8 cellular contexts compared by ENCODE assay signal in the genomic region with DNA sequence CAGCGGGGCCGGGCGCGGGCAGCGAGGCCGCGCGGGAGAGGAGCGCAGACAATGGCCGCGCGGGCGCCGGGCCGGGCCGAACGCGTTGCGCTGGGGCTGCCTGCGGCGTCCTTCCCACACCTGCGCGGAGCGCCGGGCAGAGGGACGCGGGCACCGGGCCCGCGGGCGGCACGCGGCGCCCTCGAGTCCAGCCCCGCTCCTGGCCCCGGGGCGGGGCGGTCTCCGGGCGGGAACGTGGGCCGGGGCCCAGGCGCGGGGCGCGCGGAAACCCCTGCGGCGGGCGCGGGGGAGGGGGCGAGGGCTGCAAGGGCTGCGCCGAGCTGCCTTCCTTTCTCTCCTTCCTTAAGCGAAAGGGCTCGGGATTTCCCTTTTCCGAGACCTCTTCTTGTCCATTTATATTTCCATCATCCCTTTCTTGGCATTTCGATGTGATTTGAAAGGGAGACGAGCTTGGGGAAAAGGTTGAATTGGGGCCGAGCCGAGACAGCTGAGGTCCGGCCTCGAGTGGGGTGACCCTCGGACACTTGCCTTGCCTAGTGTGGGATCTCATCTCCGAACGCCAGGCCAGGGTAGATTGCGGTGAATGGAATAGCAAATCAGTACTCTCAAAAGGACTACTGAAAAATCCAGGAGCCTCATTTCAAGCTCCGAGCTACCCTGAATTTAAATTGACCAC. TPM values are rescaled to one million over a fixed set of nuclear protein-coding genes. Genes with fewer than 3 reads are reported as not detected.
DNase-seq lines count a peak whose midpoint lies in the region; ATAC-seq and TF ChIP-seq lines count a peak whose summit lies in the region.

No MANE protein-coding gene starts in this region.

- in situ Hi-C loops in astrocyte of the spinal cord (cut with HindIII; ENCODE audit: low sequenced_read_pairs) = no loop called here

- CTCF ChIA-PET in AG04449 (lab: Yijun Ruan, JAX) = no interaction called here

- ATAC-seq in GM18498 (IDR thresholded peaks at IDR 0.05; ENCODE audit: unreplicated experiment) (peak; percentile 40), HG02870 (IDR thresholded peaks at IDR 0.05; ENCODE audit: unreplicated experiment) (peak; percentile 38)

- H3K4me3 ChIP-seq in AG04449 (ENCODE audit: low read depth, low read length) = peak overlapping the region; percentile 62
- H3K4me3 ChIP-seq in astrocyte of the spinal cord (ENCODE audit: low read depth, low read length) = peak overlapping the region; percentile 69

- H3K9me3 Mint-ChIP-seq in immature natural killer cell = no peaks in the 10 kb centered on the region

- DNase-seq in AG04449 (ENCODE audit: low read depth, low spot score) = no peak
- peak; percentile 36 for DNase-seq in NCI-H510A (lab: John Stamatoyannopoulos, UW)
- DNase-seq in astrocyte of the spinal cord (ENCODE audit: low read depth, low spot score) = peak; percentile 22
- DNase-seq in immature natural killer cell = peak in 2 of 3 donors; percentile 4 to 17
- DNase-seq in stimulated activated CD8-positive, alpha-beta memory T cell treated with anti-CD3 and anti-CD28 coated beads, Interleukin-4, amount 100 ng/mL, for 48 hours = peak; percentile 30
- DNase-seq in DMS114 treated with DMSO at 0.1 percent for 48 hours (lab: John Stamatoyannopoulos, UW; ENCODE audit: unreplicated experiment) = no peak

- H3K4me3 Mint-ChIP-seq in immature natural killer cell = peak overlapping the region; percentile 77 to 86 (median 80)

- peaks cover 7 to 14% (median 9%) of the 10 kb centered on the region in 3 donors for H3K27me3 Mint-ChIP-seq in immature natural killer cell (ENCODE audit: low read depth in 3 of 3)

- peaks cover 0 to 2% (median 0%) of the 10 kb centered on the region in 3 donors for H3K36me3 Mint-ChIP-seq in immature natural killer cell

- POLR2A ChIA-PET in AG04449 (lab: Yijun Ruan, JAX) = interaction anchor here (0.6 kb wide), 1 partner anchor 180 kb away, joined by 4 read pairs; no protein-coding TSS in a partner anchor

- TF ChIP-seq CTCF in AG04449 (IDR thresholded peaks at IDR 0.05; ENCODE audit: insufficient read depth, low read length, missing control alignments) = no peak
- no peak for TF ChIP-seq CTCF in astrocyte of the spinal cord (IDR thresholded peaks at IDR 0.05; ENCODE audit: low read depth, low read length)

- H3K27ac Mint-ChIP-seq in immature natural killer cell = peak overlapping the region in 1 of 6 donors; percentile 46

- H3K4me1 Mint-ChIP-seq in immature natural killer cell = peaks cover 14 to 24% of the 10 kb centered on the region in 2 donors

RNA-seq across cellular contexts. Expression of gene KLHL23, which starts 0.7 kb away (rescaled TPM):
- 1 to 10 TPM; 1.3 to 2.6 (median 2.5) TPM for polyA plus RNA-seq in immature natural killer cell

RNA-seq across cellular contexts. Expression of gene PHOSPHO2, which starts 40.0 kb away (rescaled TPM):
- 1 to 10 TPM; 2.5 to 4.5 (median 2.7) TPM for polyA plus RNA-seq in immature natural killer cell

RNA-seq across cellular contexts. Expression of gene CFAP210, which starts 40.1 kb away (rescaled TPM):
- polyA plus RNA-seq in immature natural killer cell = not detected

Comparison
In these comparisons a context has a peak if more than half of its experiments do, and no peak if none do; other contexts are left out.
1. DNase-seq: peak in NCI-H510A (single experiment), astrocyte of the spinal cord (single experiment), immature natural killer cell (2 of 3) and stimulated activated CD8-positive, alpha-beta memory T cell treated with anti-CD3 and anti-CD28 coated beads, Interleukin-4, amount 100 ng/mL, for 48 hours (single experiment); none in AG04449 (single experiment) and DMS114 treated with DMSO at 0.1 percent for 48 hours (single experiment).